8 cellular contexts compared by ENCODE assay signal in genomic region chr22:36409911-36410756, GRCh38. TPM values are rescaled to one million over a fixed set of nuclear protein-coding genes. Genes with fewer than 3 reads are reported as not detected.
DNase-seq lines count a peak whose midpoint lies in the region; ATAC-seq and TF ChIP-seq lines count a peak whose summit lies in the region.

No MANE protein-coding gene starts in this region.

- H3K36me3 Mint-ChIP-seq in immature natural killer cell: no peaks in the 10 kb centered on the region

- no peaks in the 10 kb centered on the region for H3K9me3 Mint-ChIP-seq in immature natural killer cell

- peaks cover 12% of the 10 kb centered on the region for H3K4me1 ChIP-seq in HUES48 (ENCODE audit: control insufficient read depth, insufficient read depth, low read length)

- H3K27ac ChIP-seq in HUES48 (ENCODE audit: low read depth, low read length): peak overlapping the region; percentile 99
- H3K27ac ChIP-seq in brain microvascular endothelial cell: no peak overlapping the region
- H3K27ac ChIP-seq in skin epidermis: peak overlapping the region in 20 of 21 experiments; percentile 26 to 91 (median 78)

- H3K9ac ChIP-seq in HUES48 (ENCODE audit: low read depth, low read length): peak overlapping the region; percentile 87

- H3K27ac Mint-ChIP-seq in immature natural killer cell: peak overlapping the region; percentile 78 to 86 (median 80)

- no peaks in the 10 kb centered on the region for H3K9me3 ChIP-seq in HUES48 (ENCODE audit: control insufficient read depth, insufficient read depth, low read length)

- H3K36me3 ChIP-seq in BJ (ENCODE audit: control insufficient read depth, insufficient read depth, low read length) (no peaks in the 10 kb centered on the region), HUES48 (ENCODE audit: control insufficient read depth, insufficient read depth, low read length) (no peaks in the 10 kb centered on the region), brain microvascular endothelial cell (replicated peaks) (no peaks in the 10 kb centered on the region)

- no peak for ATAC-seq in HG02885 (IDR thresholded peaks at IDR 0.05; ENCODE audit: poor library complexity, unreplicated experiment)

- in situ Hi-C loops in brain microvascular endothelial cell (cut with HindIII; ENCODE audit: low pct_ligation_motif_present, low sequenced_read_pairs): no loop called here

- TF ChIP-seq CTCF in BJ (IDR thresholded peaks at IDR 0.05; ENCODE audit: insufficient read depth, low read depth, low read length): no peak
- TF ChIP-seq CTCF in brain microvascular endothelial cell (IDR thresholded peaks at IDR 0.05; ENCODE audit: low read depth, low read length, missing control alignments): peak; percentile 18

- peak overlapping the region; percentile 72 to 84 (median 80) for H3K4me3 Mint-ChIP-seq in immature natural killer cell

- H3K4me3 ChIP-seq in BJ (ENCODE audit: low read depth, low read length) (peak overlapping the region; percentile 23; the same call in 1 of the 2 replicates), HUES48 (ENCODE audit: low read depth, low read length) (peak overlapping the region; percentile 60), brain microvascular endothelial cell (ENCODE audit: low read depth, low read length) (peak overlapping the region; percentile 29), skin epidermis (peak overlapping the region; percentile 14 to 37 (median 23))

- DNase-seq in BJ (ENCODE audit: low read depth) (no peak), T-helper 2 cell (peak; percentile 42 to 87 (median 53)), brain microvascular endothelial cell (no peak), immature natural killer cell (peak; percentile 58 to 64 (median 63)), T1000 (lab: John Stamatoyannopoulos, UW) (no peak)

- H3K27me3 Mint-ChIP-seq in immature natural killer cell (ENCODE audit: low read depth in 3 of 3): peaks cover 0 to 6% (median 3%) of the 10 kb centered on the region in 3 donors

- POLR2A ChIA-PET in BJ (lab: Charles Lee): no interaction called here

- H3K27me3 ChIP-seq in BJ (ENCODE audit: control insufficient read depth, insufficient read depth, low read length) (no peaks in the 10 kb centered on the region), HUES48 (ENCODE audit: control insufficient read depth, insufficient read depth, low read length) (no peaks in the 10 kb centered on the region), brain microvascular endothelial cell (replicated peaks) (no peaks in the 10 kb centered on the region)

- peaks cover 46 to 47% of the 10 kb centered on the region in 2 donors for H3K4me1 Mint-ChIP-seq in immature natural killer cell

- CTCF ChIA-PET in BJ (lab: Yijun Ruan, JAX): interaction anchor here (0.7 kb wide), 1 partner anchor 110 kb away, joined by 3 read pairs; no protein-coding TSS in a partner anchor

RNA-seq across cellular contexts. Expression of gene MYH9, which starts 22.4 kb away (rescaled TPM):
- polyA plus RNA-seq in BJ (2011; rRNA removed): 262 and 340 TPM in 2 replicates
- 504 and 810 TPM in 2 replicates for polyA minus RNA-seq in BJ (2011; rRNA and poly(A)+ RNA removed)
- polyA plus RNA-seq in immature natural killer cell: 100 to 1,000 TPM in 1 of 3 donors, 10 to 100 TPM in 1, 1 to 10 TPM in 1; 8.7 to 355 (median 40.2) TPM

Comparison
In these comparisons a context has a peak if more than half of its experiments do, and no peak if none do; other contexts are left out.
1. DNase-seq: peak in T-helper 2 cell (5 of 5) and immature natural killer cell (3 of 3); none in BJ (single experiment), brain microvascular endothelial cell (single experiment) and T1000 (single experiment).
2. Peak in every context shown above with its lines, with median percentiles within 50 percentile points of each other: H3K4me3 ChIP-seq.